1 cellular context compared by ENCODE assay signal in genomic region chr5:1974081-1974480, GRCh38.
TF ChIP-seq lines count a peak whose summit lies in the region.

No MANE protein-coding gene starts in this region.

TF ChIP-seq in H1, 55 proteins besides CTCF, POLR2A, EP300 and RAD21 (continued from another document):
- TF ChIP-seq ATF2 (IDR thresholded peaks at IDR 0.05; ENCODE audit: low read length): no peak
